Comparison of ENCODE assay signal across 8 cellular contexts in genomic region chr16:70529051-70529777, GRCh38. TPM values are rescaled to one million over a fixed set of nuclear protein-coding genes. Genes with fewer than 3 reads are reported as not detected.
DNase-seq lines count a peak whose midpoint lies in the region; ATAC-seq, FAIRE-seq and TF ChIP-seq lines count a peak whose summit lies in the region.

No MANE protein-coding gene starts in this region.

- no peak overlapping the region for H2AFZ ChIP-seq in Loucy (ENCODE audit: low read length)

- FAIRE-seq in kidney (lab: Jason Lieb, UNC), result peak; percentile 35

- H3K27ac ChIP-seq in adrenal gland (peak overlapping the region in 2 of 5 donors; percentile 0 to 33), kidney (ENCODE audit: low read depth in 2 of 2, low read length in 2 of 2) (no peak overlapping the region), upper lobe of right lung (no peak overlapping the region)

- TF ChIP-seq POLR2A in adrenal gland (IDR thresholded peaks at IDR 0.05), result no peak

- H3K4me3 ChIP-seq in Loucy (ENCODE audit: low read length, poor library complexity, severe bottlenecking) (peak overlapping the region; percentile 99), adrenal gland (no peak overlapping the region), kidney (ENCODE audit: low read length in 2 of 2) (no peak overlapping the region), upper lobe of right lung (no peak overlapping the region)

- 56 to 70% (median 61%) methylated on average over 8 of the region's 8 CpGs for WGBS in adrenal gland, 4 donors

- intact Hi-C loops in adrenal gland (cut with DNase I), result no loop called here
- intact Hi-C loops in kidney (cut with DNase I), result no loop called here
- intact Hi-C loops in upper lobe of right lung (cut with DNase I), result no loop called here

- TF ChIP-seq CTCF in Loucy (conservative IDR thresholded peaks at IDR 0.05; ENCODE audit: low read length) (peak; percentile 70), adrenal gland (IDR thresholded peaks at IDR 0.05) (peak; percentile 47 to 74 (median 61)), kidney (IDR thresholded peaks at IDR 0.05; ENCODE audit: borderline replicate concordance, extremely low read depth, insufficient read depth) (peak; percentile 28), upper lobe of right lung (IDR thresholded peaks at IDR 0.05) (peak; percentile 53)

- H3K79me2 ChIP-seq in Loucy (ENCODE audit: insufficient read depth, low read length), result peaks cover 100% of the 10 kb centered on the region

- peaks cover 63% of the 10 kb centered on the region for H3K36me3 ChIP-seq in Loucy (ENCODE audit: insufficient read depth, low read length)
- peaks cover 0 to 75% of the 10 kb centered on the region in 2 donors for H3K36me3 ChIP-seq in adrenal gland (replicated peaks in 1 of 2)
- peaks cover 26 to 54% of the 10 kb centered on the region in 2 donors for H3K36me3 ChIP-seq in kidney (ENCODE audit: control insufficient read depth in 1 of 2, insufficient read depth in 2 of 2, low read length in 2 of 2)
- H3K36me3 ChIP-seq in upper lobe of right lung, result peaks cover 84% of the 10 kb centered on the region

- H3K4me1 ChIP-seq in Loucy (ENCODE audit: insufficient read depth, low read length, poor library complexity, severe bottlenecking) (peaks cover 40% of the 10 kb centered on the region), adrenal gland (replicated peaks in 1 of 2) (peaks cover 10 to 50% of the 10 kb centered on the region in 2 donors), kidney (ENCODE audit: control insufficient read depth in 1 of 2, insufficient read depth in 1 of 2, low read depth in 1 of 2, low read length in 2 of 2) (peaks cover 6 to 7% of the 10 kb centered on the region in 2 donors), upper lobe of right lung (peaks cover 40% of the 10 kb centered on the region)

- peaks cover 89% of the 10 kb centered on the region for H4K20me1 ChIP-seq in Loucy (ENCODE audit: insufficient read depth, low read length, poor library complexity, severe bottlenecking)

- ATAC-seq in upper lobe of right lung (no peak), HG02884 (IDR thresholded peaks at IDR 0.05; ENCODE audit: unreplicated experiment) (no peak), GM21723 (IDR thresholded peaks at IDR 0.05; ENCODE audit: unreplicated experiment) (no peak)

- H3K4me2 ChIP-seq in Loucy (ENCODE audit: low read depth, low read length, poor library complexity, severe bottlenecking), result peak overlapping the region; percentile 99

- no peaks in the 10 kb centered on the region for H3K9me3 ChIP-seq in Loucy (ENCODE audit: insufficient read depth, low read depth, low read length)
- H3K9me3 ChIP-seq in adrenal gland (replicated peaks in 1 of 3), result no peaks in the 10 kb centered on the region
- no peaks in the 10 kb centered on the region for H3K9me3 ChIP-seq in kidney (ENCODE audit: control insufficient read depth in 1 of 2, low read length in 2 of 2)
- H3K9me3 ChIP-seq in upper lobe of right lung, result no peaks in the 10 kb centered on the region

- DNase-seq in NCI-H524 (lab: John Stamatoyannopoulos, UW) (peak; percentile 20 to 29), NCI-H524 treated with DMSO at 0.1 percent for 48 hours (lab: John Stamatoyannopoulos, UW) (no peak), adrenal gland (no peak), kidney (no peak), upper lobe of right lung (no peak)

- H3K9ac ChIP-seq in Loucy (ENCODE audit: low read depth, low read length, poor library complexity, severe bottlenecking) (peak overlapping the region; percentile 35), kidney (ENCODE audit: low read length in 2 of 2) (no peak overlapping the region)

- no peaks in the 10 kb centered on the region for H3K9me2 ChIP-seq in Loucy (replicated peaks; ENCODE audit: low read depth, low read length)

- H3K27me3 ChIP-seq in Loucy (ENCODE audit: insufficient read depth, low read length, poor library complexity, severe bottlenecking) (peaks cover 2% of the 10 kb centered on the region), adrenal gland (no peaks in the 10 kb centered on the region), upper lobe of right lung (no peaks in the 10 kb centered on the region)

- H3F3A ChIP-seq in Loucy (ENCODE audit: low read depth), result no peaks in the 10 kb centered on the region

RNA-seq across cellular contexts. Expression of gene SF3B3, which starts 5.6 kb away (rescaled TPM):
- 100 to 1,000 TPM in 5 of 8 donors, 10 to 100 TPM in 3; 66.2 to 242 (median 160) TPM for total RNA-seq in adrenal gland
- polyA plus RNA-seq in adrenal gland, result 100 to 1,000 TPM in 2 of 3 donors, 10 to 100 TPM in 1; 82.1 to 200 (median 101) TPM
- total RNA-seq in kidney, result 246 TPM
- 92.9 TPM for polyA plus RNA-seq in kidney (ENCODE audit: insufficient read depth, low read depth, low replicate concordance)
- total RNA-seq in upper lobe of right lung, result 174 TPM

RNA-seq across cellular contexts. Expression of gene COG4, which starts 5.9 kb away (rescaled TPM):
- 100 to 1,000 TPM in 1 of 8 donors, 10 to 100 TPM in 7; 42.3 to 195 (median 66.7) TPM for total RNA-seq in adrenal gland
- 100 to 1,000 TPM in 1 of 3 donors, 10 to 100 TPM in 2; 28.2 to 128 (median 86.2) TPM for polyA plus RNA-seq in adrenal gland
- total RNA-seq in kidney, result 69.7 TPM
- 42.9 TPM for polyA plus RNA-seq in kidney (ENCODE audit: insufficient read depth, low read depth, low replicate concordance)
- 63.0 TPM for total RNA-seq in upper lobe of right lung

Comparison
In these comparisons a context has a peak if more than half of its experiments do, and no peak if none do; other contexts are left out.
1. DNase-seq: peak in NCI-H524 (2 of 2); none in NCI-H524 treated with DMSO at 0.1 percent for 48 hours (single experiment), adrenal gland (0 of 7), kidney (single experiment) and upper lobe of right lung (single experiment).
2. Peak in every context shown above with its lines, with median percentiles within 50 percentile points of each other: CTCF ChIP-seq.